1 cellular context compared by ENCODE assay signal in the genomic region with DNA sequence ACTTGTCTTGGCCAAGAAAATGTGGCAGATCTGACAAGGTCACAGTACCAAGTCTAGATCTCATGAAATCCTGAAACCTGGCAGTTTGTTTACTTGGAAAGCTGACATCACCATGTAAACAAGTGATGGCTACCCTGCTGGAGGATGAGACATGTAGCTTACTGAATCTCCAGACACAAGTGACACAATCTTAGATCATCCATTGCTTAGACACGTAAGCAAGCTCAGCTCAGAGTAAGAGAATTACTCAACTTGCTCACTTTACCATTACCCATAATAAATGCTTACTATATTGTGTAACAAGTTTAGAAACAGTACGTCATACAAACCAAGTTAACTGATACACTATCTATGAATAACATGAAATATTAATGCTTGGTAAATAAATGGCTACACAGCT.
A peak's percentile ranks its signal among the peaks of the same experiment; 100 is the strongest.
TF ChIP-seq lines count a peak whose summit lies in the region.

No MANE protein-coding gene starts in this region.

TF ChIP-seq in HEK293, 187 proteins besides CTCF, POLR2A, EP300 and RAD21 (continued from another document):
- TF ChIP-seq, protein P1, sequence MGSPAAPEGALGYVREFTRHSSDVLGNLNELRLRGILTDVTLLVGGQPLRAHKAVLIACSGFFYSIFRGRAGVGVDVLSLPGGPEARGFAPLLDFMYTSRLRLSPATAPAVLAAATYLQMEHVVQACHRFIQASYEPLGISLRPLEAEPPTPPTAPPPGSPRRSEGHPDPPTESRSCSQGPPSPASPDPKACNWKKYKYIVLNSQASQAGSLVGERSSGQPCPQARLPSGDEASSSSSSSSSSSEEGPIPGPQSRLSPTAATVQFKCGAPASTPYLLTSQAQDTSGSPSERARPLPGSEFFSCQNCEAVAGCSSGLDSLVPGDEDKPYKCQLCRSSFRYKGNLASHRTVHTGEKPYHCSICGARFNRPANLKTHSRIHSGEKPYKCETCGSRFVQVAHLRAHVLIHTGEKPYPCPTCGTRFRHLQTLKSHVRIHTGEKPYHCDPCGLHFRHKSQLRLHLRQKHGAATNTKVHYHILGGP (tag by site-specific recombination; IDR thresholded peaks at IDR 0.05) = peak; percentile 30; the same call in 1 of the 2 replicates
- peak; percentile 37; the same call in 1 of the 2 replicates for TF ChIP-seq YY2 (tag by site-specific recombination; IDR thresholded peaks at IDR 0.05)
- no peak for TF ChIP-seq ZNF175 (tag by site-specific recombination; IDR thresholded peaks at IDR 0.05)
- no peak for TF ChIP-seq ZBTB1 (tag by site-specific recombination; IDR thresholded peaks at IDR 0.05)
- TF ChIP-seq, protein P2, sequence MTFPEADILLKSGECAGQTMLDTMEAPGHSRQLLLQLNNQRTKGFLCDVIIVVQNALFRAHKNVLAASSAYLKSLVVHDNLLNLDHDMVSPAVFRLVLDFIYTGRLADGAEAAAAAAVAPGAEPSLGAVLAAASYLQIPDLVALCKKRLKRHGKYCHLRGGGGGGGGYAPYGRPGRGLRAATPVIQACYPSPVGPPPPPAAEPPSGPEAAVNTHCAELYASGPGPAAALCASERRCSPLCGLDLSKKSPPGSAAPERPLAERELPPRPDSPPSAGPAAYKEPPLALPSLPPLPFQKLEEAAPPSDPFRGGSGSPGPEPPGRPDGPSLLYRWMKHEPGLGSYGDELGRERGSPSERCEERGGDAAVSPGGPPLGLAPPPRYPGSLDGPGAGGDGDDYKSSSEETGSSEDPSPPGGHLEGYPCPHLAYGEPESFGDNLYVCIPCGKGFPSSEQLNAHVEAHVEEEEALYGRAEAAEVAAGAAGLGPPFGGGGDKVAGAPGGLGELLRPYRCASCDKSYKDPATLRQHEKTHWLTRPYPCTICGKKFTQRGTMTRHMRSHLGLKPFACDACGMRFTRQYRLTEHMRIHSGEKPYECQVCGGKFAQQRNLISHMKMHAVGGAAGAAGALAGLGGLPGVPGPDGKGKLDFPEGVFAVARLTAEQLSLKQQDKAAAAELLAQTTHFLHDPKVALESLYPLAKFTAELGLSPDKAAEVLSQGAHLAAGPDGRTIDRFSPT (tag by site-specific recombination; IDR thresholded peaks at IDR 0.05) = peak; percentile 75
- TF ChIP-seq, protein P3, sequence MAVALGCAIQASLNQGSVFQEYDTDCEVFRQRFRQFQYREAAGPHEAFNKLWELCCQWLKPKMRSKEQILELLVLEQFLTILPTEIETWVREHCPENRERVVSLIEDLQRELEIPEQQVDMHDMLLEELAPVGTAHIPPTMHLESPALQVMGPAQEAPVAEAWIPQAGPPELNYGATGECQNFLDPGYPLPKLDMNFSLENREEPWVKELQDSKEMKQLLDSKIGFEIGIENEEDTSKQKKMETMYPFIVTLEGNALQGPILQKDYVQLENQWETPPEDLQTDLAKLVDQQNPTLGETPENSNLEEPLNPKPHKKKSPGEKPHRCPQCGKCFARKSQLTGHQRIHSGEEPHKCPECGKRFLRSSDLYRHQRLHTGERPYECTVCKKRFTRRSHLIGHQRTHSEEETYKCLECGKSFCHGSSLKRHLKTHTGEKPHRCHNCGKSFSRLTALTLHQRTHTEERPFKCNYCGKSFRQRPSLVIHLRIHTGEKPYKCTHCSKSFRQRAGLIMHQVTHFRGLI (tag by site-specific recombination; IDR thresholded peaks at IDR 0.05) = no peak
- TF ChIP-seq, protein P4, sequence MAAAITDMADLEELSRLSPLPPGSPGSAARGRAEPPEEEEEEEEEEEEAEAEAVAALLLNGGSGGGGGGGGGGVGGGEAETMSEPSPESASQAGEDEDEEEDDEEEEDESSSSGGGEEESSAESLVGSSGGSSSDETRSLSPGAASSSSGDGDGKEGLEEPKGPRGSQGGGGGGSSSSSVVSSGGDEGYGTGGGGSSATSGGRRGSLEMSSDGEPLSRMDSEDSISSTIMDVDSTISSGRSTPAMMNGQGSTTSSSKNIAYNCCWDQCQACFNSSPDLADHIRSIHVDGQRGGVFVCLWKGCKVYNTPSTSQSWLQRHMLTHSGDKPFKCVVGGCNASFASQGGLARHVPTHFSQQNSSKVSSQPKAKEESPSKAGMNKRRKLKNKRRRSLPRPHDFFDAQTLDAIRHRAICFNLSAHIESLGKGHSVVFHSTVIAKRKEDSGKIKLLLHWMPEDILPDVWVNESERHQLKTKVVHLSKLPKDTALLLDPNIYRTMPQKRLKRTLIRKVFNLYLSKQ (tag by site-specific recombination; IDR thresholded peaks at IDR 0.05; ENCODE audit: borderline replicate concordance) = no peak
- TF ChIP-seq KLF1 (tag by site-specific recombination; IDR thresholded peaks at IDR 0.05) = no peak
- no peak for TF ChIP-seq ZNF585B (tag by site-specific recombination; IDR thresholded peaks at IDR 0.05)
- TF ChIP-seq, protein P5, sequence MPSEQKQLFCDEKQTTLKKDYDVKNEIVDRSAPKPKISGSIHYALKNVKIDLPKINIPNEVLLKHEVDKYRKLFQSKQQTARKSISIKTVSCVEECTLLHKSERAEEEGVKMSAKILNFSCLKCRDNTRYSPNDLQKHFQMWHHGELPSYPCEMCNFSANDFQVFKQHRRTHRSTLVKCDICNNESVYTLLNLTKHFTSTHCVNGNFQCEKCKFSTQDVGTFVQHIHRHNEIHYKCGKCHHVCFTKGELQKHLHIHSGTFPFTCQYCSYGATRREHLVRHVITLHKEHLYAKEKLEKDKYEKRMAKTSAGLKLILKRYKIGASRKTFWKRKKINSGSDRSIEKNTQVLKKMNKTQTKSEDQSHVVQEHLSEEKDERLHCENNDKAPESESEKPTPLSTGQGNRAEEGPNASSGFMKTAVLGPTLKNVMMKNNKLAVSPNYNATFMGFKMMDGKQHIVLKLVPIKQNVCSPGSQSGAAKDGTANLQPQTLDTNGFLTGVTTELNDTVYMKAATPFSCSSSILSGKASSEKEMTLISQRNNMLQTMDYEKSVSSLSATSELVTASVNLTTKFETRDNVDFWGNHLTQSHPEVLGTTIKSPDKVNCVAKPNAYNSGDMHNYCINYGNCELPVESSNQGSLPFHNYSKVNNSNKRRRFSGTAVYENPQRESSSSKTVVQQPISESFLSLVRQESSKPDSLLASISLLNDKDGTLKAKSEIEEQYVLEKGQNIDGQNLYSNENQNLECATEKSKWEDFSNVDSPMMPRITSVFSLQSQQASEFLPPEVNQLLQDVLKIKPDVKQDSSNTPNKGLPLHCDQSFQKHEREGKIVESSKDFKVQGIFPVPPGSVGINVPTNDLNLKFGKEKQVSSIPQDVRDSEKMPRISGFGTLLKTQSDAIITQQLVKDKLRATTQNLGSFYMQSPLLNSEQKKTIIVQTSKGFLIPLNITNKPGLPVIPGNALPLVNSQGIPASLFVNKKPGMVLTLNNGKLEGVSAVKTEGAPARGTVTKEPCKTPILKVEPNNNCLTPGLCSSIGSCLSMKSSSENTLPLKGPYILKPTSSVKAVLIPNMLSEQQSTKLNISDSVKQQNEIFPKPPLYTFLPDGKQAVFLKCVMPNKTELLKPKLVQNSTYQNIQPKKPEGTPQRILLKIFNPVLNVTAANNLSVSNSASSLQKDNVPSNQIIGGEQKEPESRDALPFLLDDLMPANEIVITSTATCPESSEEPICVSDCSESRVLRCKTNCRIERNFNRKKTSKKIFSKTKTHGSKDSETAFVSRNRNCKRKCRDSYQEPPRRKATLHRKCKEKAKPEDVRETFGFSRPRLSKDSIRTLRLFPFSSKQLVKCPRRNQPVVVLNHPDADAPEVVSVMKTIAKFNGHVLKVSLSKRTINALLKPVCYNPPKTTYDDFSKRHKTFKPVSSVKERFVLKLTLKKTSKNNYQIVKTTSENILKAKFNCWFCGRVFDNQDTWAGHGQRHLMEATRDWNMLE (tag by site-specific recombination; conservative IDR thresholded peaks at IDR 0.05; ENCODE audit: low read depth) = no peak
- no peak for TF ChIP-seq REPIN1 (tag by site-specific recombination; IDR thresholded peaks at IDR 0.05; ENCODE audit: low read depth)
- TF ChIP-seq, protein P6, sequence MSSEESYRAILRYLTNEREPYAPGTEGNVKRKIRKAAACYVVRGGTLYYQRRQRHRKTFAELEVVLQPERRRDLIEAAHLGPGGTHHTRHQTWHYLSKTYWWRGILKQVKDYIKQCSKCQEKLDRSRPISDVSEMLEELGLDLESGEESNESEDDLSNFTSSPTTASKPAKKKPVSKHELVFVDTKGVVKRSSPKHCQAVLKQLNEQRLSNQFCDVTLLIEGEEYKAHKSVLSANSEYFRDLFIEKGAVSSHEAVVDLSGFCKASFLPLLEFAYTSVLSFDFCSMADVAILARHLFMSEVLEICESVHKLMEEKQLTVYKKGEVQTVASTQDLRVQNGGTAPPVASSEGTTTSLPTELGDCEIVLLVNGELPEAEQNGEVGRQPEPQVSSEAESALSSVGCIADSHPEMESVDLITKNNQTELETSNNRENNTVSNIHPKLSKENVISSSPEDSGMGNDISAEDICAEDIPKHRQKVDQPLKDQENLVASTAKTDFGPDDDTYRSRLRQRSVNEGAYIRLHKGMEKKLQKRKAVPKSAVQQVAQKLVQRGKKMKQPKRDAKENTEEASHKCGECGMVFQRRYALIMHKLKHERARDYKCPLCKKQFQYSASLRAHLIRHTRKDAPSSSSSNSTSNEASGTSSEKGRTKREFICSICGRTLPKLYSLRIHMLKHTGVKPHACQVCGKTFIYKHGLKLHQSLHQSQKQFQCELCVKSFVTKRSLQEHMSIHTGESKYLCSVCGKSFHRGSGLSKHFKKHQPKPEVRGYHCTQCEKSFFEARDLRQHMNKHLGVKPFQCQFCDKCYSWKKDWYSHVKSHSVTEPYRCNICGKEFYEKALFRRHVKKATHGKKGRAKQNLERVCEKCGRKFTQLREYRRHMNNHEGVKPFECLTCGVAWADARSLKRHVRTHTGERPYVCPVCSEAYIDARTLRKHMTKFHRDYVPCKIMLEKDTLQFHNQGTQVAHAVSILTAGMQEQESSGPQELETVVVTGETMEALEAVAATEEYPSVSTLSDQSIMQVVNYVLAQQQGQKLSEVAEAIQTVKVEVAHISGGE (tag by site-specific recombination; conservative IDR thresholded peaks at IDR 0.05; ENCODE audit: low read depth) = no peak
- TF ChIP-seq, protein P7, sequence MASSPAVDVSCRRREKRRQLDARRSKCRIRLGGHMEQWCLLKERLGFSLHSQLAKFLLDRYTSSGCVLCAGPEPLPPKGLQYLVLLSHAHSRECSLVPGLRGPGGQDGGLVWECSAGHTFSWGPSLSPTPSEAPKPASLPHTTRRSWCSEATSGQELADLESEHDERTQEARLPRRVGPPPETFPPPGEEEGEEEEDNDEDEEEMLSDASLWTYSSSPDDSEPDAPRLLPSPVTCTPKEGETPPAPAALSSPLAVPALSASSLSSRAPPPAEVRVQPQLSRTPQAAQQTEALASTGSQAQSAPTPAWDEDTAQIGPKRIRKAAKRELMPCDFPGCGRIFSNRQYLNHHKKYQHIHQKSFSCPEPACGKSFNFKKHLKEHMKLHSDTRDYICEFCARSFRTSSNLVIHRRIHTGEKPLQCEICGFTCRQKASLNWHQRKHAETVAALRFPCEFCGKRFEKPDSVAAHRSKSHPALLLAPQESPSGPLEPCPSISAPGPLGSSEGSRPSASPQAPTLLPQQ (tag by site-specific recombination; IDR thresholded peaks at IDR 0.05) = peak; percentile 73
TF ChIP-seq in HEK293: peak in this region for 25.
